ENCODE assay signal across 8 cellular contexts in genomic region chr10:132093236-132093635, GRCh38. TPM values are rescaled to one million over a fixed set of nuclear protein-coding genes. Genes with fewer than 3 reads are reported as not detected.
DNase-seq lines count a peak whose midpoint lies in the region; TF ChIP-seq lines count a peak whose summit lies in the region.
"Not testable (repeated sequence)": the region's sequence is repeated elsewhere in the genome, so short reads cannot be mapped to it uniquely, and the experiment has no call there.
"Had no signal": no experiment of that assay in that cellular context is flagged by ENCODE, and none has a peak within 500 bp of the region (broad histone marks: within the 10 kb centered on the region; RNA-seq: fewer than 3 reads in every experiment).

No MANE protein-coding gene starts in this region.

- not testable (repeated sequence) for TF ChIP-seq CTCF in chondrocyte (IDR thresholded peaks at IDR 0.05); right atrium auricular region (IDR thresholded peaks at IDR 0.05); stomach (IDR thresholded peaks at IDR 0.05)

- not testable (repeated sequence) for H3K4me3 ChIP-seq in right atrium auricular region, stomach

- H3K27me3 Mint-ChIP-seq in chondrocyte (ENCODE audit: low read depth) = peaks cover 34% of the 10 kb centered on the region

- not testable (repeated sequence) for TF ChIP-seq POLR2A in stomach (IDR thresholded peaks at IDR 0.05)

- not testable (repeated sequence) for H3K4me3 Mint-ChIP-seq in chondrocyte (ENCODE audit: unreplicated experiment)

- H3K27ac Mint-ChIP-seq in chondrocyte (ENCODE audit: unreplicated experiment) = not testable (repeated sequence)

- not testable (repeated sequence) for H3K27ac ChIP-seq in right atrium auricular region, stomach

- H3K9me3 Mint-ChIP-seq in chondrocyte (ENCODE audit: low read depth) = peaks cover 14% of the 10 kb centered on the region

- H3K36me3 ChIP-seq in right atrium auricular region, stomach: not testable (repeated sequence)

- not testable (repeated sequence) for H3K27me3 ChIP-seq in right atrium auricular region
- peaks cover 0 to 18% (median 0%) of the 10 kb centered on the region in 3 donors for H3K27me3 ChIP-seq in stomach

- TF ChIP-seq EP300 in stomach (IDR thresholded peaks at IDR 0.05) = not testable (repeated sequence)

- H3K4me1 Mint-ChIP-seq in chondrocyte (ENCODE audit: low read depth) = not testable (repeated sequence)

- DNase-seq in DMS53 (lab: John Stamatoyannopoulos, UW) (peak; percentile 66), chondrocyte (ENCODE audit: low spot score) (peak; percentile 64), right atrium auricular region (ENCODE audit: low spot score) (peak; percentile 23), mesenteric fat pad (ENCODE audit: low spot score) (peak; percentile 74), stomach (peak; percentile 15)
- DNase-seq in activated CD8-positive, alpha-beta memory T cell treated with anti-CD3 and anti-CD28 coated beads for 24 hours = peak; percentile 24

- intact Hi-C loops in stomach (cut with DNase I; ENCODE audit: low total_unique reads) = not testable (repeated sequence)

- not testable (repeated sequence) for H3K36me3 Mint-ChIP-seq in chondrocyte (ENCODE audit: low read depth)

- H3K4me1 ChIP-seq in right atrium auricular region, stomach: not testable (repeated sequence)

- WGBS in stomach, 5 donors = 72 to 88% (median 84%) methylated on average over 7 to 10 of the region's 10 CpGs

- H3K9me3 ChIP-seq in right atrium auricular region, stomach: not testable (repeated sequence)

RNA-seq across cellular contexts. Expression of gene JAKMIP3, which starts 27.5 kb away (rescaled TPM):
- 0.67 to 1.6 TPM (median 0.69 TPM) in 3 replicates for total RNA-seq in chondrocyte
- total RNA-seq in right atrium auricular region = under 1 TPM; 0.20 to 0.44 TPM
- 0.48 TPM for total RNA-seq in mesenteric fat pad
- 1 to 10 TPM in 1 of 5 donors, under 1 TPM in 3, not detected in 1; 0.43 to 1.1 (median 0.51) TPM for total RNA-seq in stomach
- under 1 TPM in 2 of 3 donors, not detected in 1; 0.18 to 0.19 TPM for polyA plus RNA-seq in stomach
- polyA plus RNA-seq: CD14-positive monocyte; CD8-positive, alpha-beta memory T cell had no signal

Comparison
In these comparisons a context has a peak if more than half of its experiments do, and no peak if none do; other contexts are left out.
1. DNase-seq: peak in every context shown above with its lines; median percentile 74 in mesenteric fat pad; 66 in DMS53; 64 in chondrocyte; 24 in activated CD8-positive, alpha-beta memory T cell treated with anti-CD3 and anti-CD28 coated beads for 24 hours; 23 in right atrium auricular region; 15 in stomach.